In genomic region chr15:73633991-73634495, GRCh38 we compare ENCODE assay signal across 8 cellular contexts. TPM values are rescaled to one million over a fixed set of nuclear protein-coding genes. Genes with fewer than 3 reads are reported as not detected.
DNase-seq lines count a peak whose midpoint lies in the region; TF ChIP-seq lines count a peak whose summit lies in the region.

No MANE protein-coding gene starts in this region.

- H3K27me3 ChIP-seq in left ventricle myocardium inferior (ENCODE audit: low read depth) (peaks cover 4% of the 10 kb centered on the region), iPS-20b (ENCODE audit: insufficient read depth, low read length) (peaks cover 7% of the 10 kb centered on the region; the same call in 1 of the 2 replicates), subcutaneous abdominal adipose tissue (ENCODE audit: control insufficient read depth in 5 of 5, insufficient read depth in 4 of 5, low read length in 5 of 5) (peaks cover 0 to 5% (median 0%) of the 10 kb centered on the region in 5 donors)

- TF ChIP-seq CTCF in left ventricle myocardium inferior (IDR thresholded peaks at IDR 0.05; ENCODE audit: borderline replicate concordance): no peak

- H3K4me1 Mint-ChIP-seq in activated naive CD8-positive, alpha-beta T cell (ENCODE audit: low read depth): peaks cover 50% of the 10 kb centered on the region

- peak overlapping the region; percentile 96 for H3K4me3 ChIP-seq in left ventricle myocardium inferior
- peak overlapping the region; percentile 67; the same call in 1 of the 2 replicates for H3K4me3 ChIP-seq in iPS-20b (ENCODE audit: low read length)
- peak overlapping the region; percentile 72 to 85 (median 80) for H3K4me3 ChIP-seq in subcutaneous abdominal adipose tissue (ENCODE audit: low read depth in 1 of 5, low read length in 5 of 5)

- no peaks in the 10 kb centered on the region for H3K9me3 Mint-ChIP-seq in activated naive CD8-positive, alpha-beta T cell (ENCODE audit: low read depth)

- no peaks in the 10 kb centered on the region for H3K36me3 Mint-ChIP-seq in activated naive CD8-positive, alpha-beta T cell

- peak overlapping the region; percentile 93 for H3K4me3 Mint-ChIP-seq in activated naive CD8-positive, alpha-beta T cell

- H3K4me1 ChIP-seq in left ventricle myocardium inferior (peaks cover 49% of the 10 kb centered on the region), iPS-20b (ENCODE audit: insufficient read depth, low read length) (peaks cover 22% of the 10 kb centered on the region), subcutaneous abdominal adipose tissue (ENCODE audit: control insufficient read depth in 5 of 5, insufficient read depth in 5 of 5, low read length in 5 of 5) (peaks cover 3 to 50% (median 47%) of the 10 kb centered on the region in 5 donors)

- H3K36me3 ChIP-seq in left ventricle myocardium inferior: no peaks in the 10 kb centered on the region
- H3K36me3 ChIP-seq in iPS-20b (ENCODE audit: insufficient read depth, low read depth, low read length): no peaks in the 10 kb centered on the region
- H3K36me3 ChIP-seq in subcutaneous abdominal adipose tissue (ENCODE audit: control insufficient read depth in 5 of 5, insufficient read depth in 5 of 5, low read length in 5 of 5): no peaks in the 10 kb centered on the region

- no peak for DNase-seq in left ventricle myocardium inferior
- no peak for DNase-seq in cardiac septum (ENCODE audit: low spot score)
- no peak for DNase-seq in midbrain (lab: John Stamatoyannopoulos, UW)
- no peak for DNase-seq in HuH-7.5 (ENCODE audit: low spot score)
- no peak for DNase-seq in germinal center (ENCODE audit: low spot score)

- intact Hi-C loops in left ventricle myocardium inferior (cut with micrococcal nuclease): no loop called here
- intact Hi-C loops in cardiac septum (cut with DNase I): loop anchor here (2.0 to 10.0 kb wide), 3 partner anchors 37 to 239 kb away; no protein-coding TSS in a partner anchor

- peak overlapping the region; percentile 92 for H3K27ac Mint-ChIP-seq in activated naive CD8-positive, alpha-beta T cell

- peaks cover 6% of the 10 kb centered on the region for H3K27me3 Mint-ChIP-seq in activated naive CD8-positive, alpha-beta T cell

- H3K9me3 ChIP-seq in left ventricle myocardium inferior (replicated peaks) (no peaks in the 10 kb centered on the region), iPS-20b (ENCODE audit: insufficient read depth, low read depth, low read length) (no peaks in the 10 kb centered on the region), subcutaneous abdominal adipose tissue (ENCODE audit: control insufficient read depth in 5 of 5, low read length in 5 of 5) (no peaks in the 10 kb centered on the region)

- H3K9ac ChIP-seq in iPS-20b (ENCODE audit: low read depth, low read length) (peak overlapping the region; percentile 88; the same call in 1 of the 2 replicates), subcutaneous abdominal adipose tissue (ENCODE audit: low read length in 5 of 5) (peak overlapping the region in 4 of 5 donors; percentile 40 to 84 (median 64))

- H3K27ac ChIP-seq in left ventricle myocardium inferior (replicated peaks): peak overlapping the region; percentile 97
- no peak overlapping the region for H3K27ac ChIP-seq in iPS-20b (ENCODE audit: low read length)
- H3K27ac ChIP-seq in subcutaneous abdominal adipose tissue (ENCODE audit: low read depth, low read length): peak overlapping the region; percentile 91

RNA-seq across cellular contexts. Expression of gene NPTN, which starts 0.9 kb away (rescaled TPM):
- total RNA-seq in left ventricle myocardium inferior: 227 TPM
- total RNA-seq in cardiac septum: 175 TPM

RNA-seq across cellular contexts. Expression of gene CD276, which starts 50.1 kb away (rescaled TPM):
- total RNA-seq in left ventricle myocardium inferior: 32.4 TPM
- 40.6 TPM for total RNA-seq in cardiac septum
